In the genomic region with DNA sequence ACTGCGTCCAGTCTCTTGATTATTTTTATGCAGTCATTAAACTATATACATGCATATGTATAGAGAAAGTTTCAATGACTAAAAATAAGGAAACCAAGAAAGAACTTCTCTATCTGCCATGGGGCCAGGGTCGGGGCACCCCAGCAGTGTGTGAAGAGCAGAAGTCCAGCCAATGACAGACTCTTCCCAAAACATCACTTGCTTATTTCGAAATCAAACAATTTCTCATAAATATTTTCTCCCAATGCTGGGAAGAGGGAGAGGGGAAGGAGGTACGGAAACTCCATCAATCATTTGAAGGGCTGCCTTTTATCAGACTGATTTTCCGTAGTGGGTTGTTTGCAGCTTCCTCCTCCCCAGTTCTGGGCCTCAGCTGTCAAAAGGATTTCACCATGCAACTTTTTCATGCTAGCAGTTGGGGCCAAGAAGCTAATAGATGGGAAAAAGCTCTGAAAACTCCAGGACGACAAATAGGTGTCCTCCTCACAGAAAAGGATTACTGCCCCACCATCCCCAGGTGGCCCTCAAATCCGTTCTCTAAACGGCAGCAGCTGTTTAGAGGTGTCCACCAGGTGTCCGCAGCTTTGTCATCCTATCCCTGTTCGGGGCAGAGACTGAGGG, we compare ENCODE assay signal across 8 cellular contexts. TPM values are rescaled to one million over a fixed set of nuclear protein-coding genes. Genes with fewer than 3 reads are reported as not detected.
DNase-seq lines count a peak whose midpoint lies in the region; ATAC-seq, FAIRE-seq and TF ChIP-seq lines count a peak whose summit lies in the region.

No MANE protein-coding gene starts in this region.

- DNase-seq in NCI-H82 treated with DMSO at 0.1 percent for 48 hours (lab: John Stamatoyannopoulos, UW; ENCODE audit: unreplicated experiment) (peak; percentile 43), NCI-H82 (lab: John Stamatoyannopoulos, UW) (no peak), Panc1 (ENCODE audit: low read depth, low spot score) (no peak), epithelial cell of proximal tubule (ENCODE audit: low read depth) (no peak), prostate gland (ENCODE audit: low spot score) (no peak), HEK293T (ENCODE audit: extremely low spot score) (no peak), urothelium cell line (ENCODE audit: low spot score) (no peak)
- DNase-seq in stimulated activated CD4-positive, alpha-beta T cell treated with anti-CD3 and anti-CD28 coated beads, Interleukin-4, amount 100 ng/mL, for 4 hours, result no peak

- intact Hi-C loops in Panc1 (cut with micrococcal nuclease; ENCODE audit: unreplicated experiment), result loop anchor here (10.0 kb wide), 1 partner anchor 73 kb away; the partner anchor contains the start of gene AK1
- intact Hi-C loops in prostate gland (cut with DNase I), result loop anchor here (5.0 kb wide), 1 partner anchor 115 kb away; the partner anchor contains the start of gene ST6GALNAC4

- no peak for FAIRE-seq in urothelium cell line (lab: Jason Lieb, UNC)

- POLR2A ChIA-PET in Panc1 (lab: Charles Lee), result no interaction called here
- POLR2A ChIA-PET in HEK293T (lab: Yijun Ruan, JAX), result interaction anchor here (0.8 to 1.0 kb wide), 2 partner anchors 9 to 17 kb away, joined by 4 to 5 read pairs; no protein-coding TSS in a partner anchor

- H3K4me3 ChIP-seq in Panc1 (ENCODE audit: low read depth in 2 of 2, low read length in 2 of 2) (peak overlapping the region; percentile 56 to 81), epithelial cell of proximal tubule (ENCODE audit: low read depth, low read length) (peak overlapping the region; percentile 81), prostate gland (peak overlapping the region; percentile 63)

- H3K27me3 ChIP-seq in Panc1 (ENCODE audit: control insufficient read depth, insufficient read depth, low read length) (no peaks in the 10 kb centered on the region), prostate gland (replicated peaks; ENCODE audit: insufficient read depth) (no peaks in the 10 kb centered on the region)

- in situ Hi-C loops in Panc1 (cut with HindIII; ENCODE audit: low pct_unique_long_range_greater_than_20kb, low sequenced_read_pairs), result no loop called here

- no TSS peak for BruUV-seq in Panc1 (replicated peaks; lab: Mats Ljungman, UMichigan)

- CTCF ChIA-PET in Panc1 (lab: Charles Lee), result interaction anchor here (1.0 kb wide), 1 partner anchor 68 kb away, joined by 3 read pairs; no protein-coding TSS in a partner anchor
- CTCF ChIA-PET in HEK293T (lab: Yijun Ruan, JAX), result interaction anchor here (0.5 kb wide), 1 partner anchor 23 kb away, joined by 3 read pairs; no protein-coding TSS in a partner anchor

- 24% methylated on average over 10 of the region's 10 CpGs for WGBS in prostate gland

- TF ChIP-seq CTCF in Panc1 (IDR thresholded peaks at IDR 0.05) (peak; percentile 28; the same call in 1 of the 2 replicates), epithelial cell of proximal tubule (conservative IDR thresholded peaks at IDR 0.05; ENCODE audit: low read depth, low read length) (peak; percentile 29), prostate gland (IDR thresholded peaks at IDR 0.05) (peak in 1 of 4 experiments; percentile 23)

- no peak for TF ChIP-seq POLR2A in prostate gland (IDR thresholded peaks at IDR 0.05)

- peaks cover 12% of the 10 kb centered on the region for H3K4me1 ChIP-seq in Panc1 (ENCODE audit: control insufficient read depth, insufficient read depth, low read length)
- peaks cover 16% of the 10 kb centered on the region for H3K4me1 ChIP-seq in prostate gland (replicated peaks)

- peak; percentile 58 for ATAC-seq in Panc1

- no peaks in the 10 kb centered on the region for H3K9me3 ChIP-seq in Panc1 (ENCODE audit: control insufficient read depth, insufficient read depth, low read depth, low read length)
- no peaks in the 10 kb centered on the region for H3K9me3 ChIP-seq in prostate gland

- H3K27ac ChIP-seq in Panc1 (ENCODE audit: low read length) (peak overlapping the region; percentile 63), prostate gland (peak overlapping the region; percentile 92 to 93)

- no peaks in the 10 kb centered on the region for H3K36me3 ChIP-seq in Panc1 (ENCODE audit: control insufficient read depth, insufficient read depth, low read length)
- H3K36me3 ChIP-seq in prostate gland, result peaks cover 0 to under 1% of the 10 kb centered on the region in 2 donors

TF ChIP-seq in HEK293T, 16 proteins besides CTCF, POLR2A, EP300 and RAD21:
- TF ChIP-seq SUZ12 (IDR thresholded peaks at IDR 0.05) (no peak), NFRKB (IDR thresholded peaks at IDR 0.05) (no peak), HDGF (IDR thresholded peaks at IDR 0.05; ENCODE audit: borderline replicate concordance) (no peak)

RNA-seq across cellular contexts. Expression of gene FPGS, which starts 0.6 kb away (rescaled TPM):
- total RNA-seq in Panc1 (2021; ENCODE audit: unreplicated experiment) (56.5 TPM), epithelial cell of proximal tubule (104 and 132 TPM in 2 replicates), prostate gland (100 to 1,000 TPM; 117 TPM)
- polyA plus RNA-seq in Panc1 (2012; ENCODE audit: insufficient read length), result 62.7 TPM

RNA-seq across cellular contexts. Expression of gene CDK9, which starts 16.2 kb away (rescaled TPM):
- total RNA-seq in Panc1 (2021; ENCODE audit: unreplicated experiment) (48.7 TPM), epithelial cell of proximal tubule (28.4 and 29.5 TPM in 2 replicates), prostate gland (100 to 1,000 TPM in 1 of 2 donors, 10 to 100 TPM in 1; 60.3 to 130 TPM)
- polyA plus RNA-seq in Panc1 (2012; ENCODE audit: insufficient read length), result 66.8 TPM

RNA-seq across cellular contexts. Expression of gene SH2D3C, which starts 23.6 kb away (rescaled TPM):
- total RNA-seq in Panc1 (2021; ENCODE audit: unreplicated experiment) (0.49 TPM), epithelial cell of proximal tubule (not detected in 2 replicates), prostate gland (10 to 100 TPM in 1 of 2 donors, 1 to 10 TPM in 1; 5.5 to 11.4 TPM)
- polyA plus RNA-seq in Panc1 (2012; ENCODE audit: insufficient read length), result 0.86 TPM

RNA-seq across cellular contexts. Expression of gene ENG, which starts 52.4 kb away (rescaled TPM):
- total RNA-seq in Panc1 (2021; ENCODE audit: unreplicated experiment), result 25.1 TPM
- polyA plus RNA-seq in Panc1 (2012; ENCODE audit: insufficient read length), result 41.4 TPM
- total RNA-seq in epithelial cell of proximal tubule, result 5.0 and 10.6 TPM in 2 replicates
- total RNA-seq in prostate gland, result 100 to 1,000 TPM in 1 of 2 donors, 10 to 100 TPM in 1; 24.3 to 336 TPM
